8 cellular contexts compared by ENCODE assay signal in the genomic region with DNA sequence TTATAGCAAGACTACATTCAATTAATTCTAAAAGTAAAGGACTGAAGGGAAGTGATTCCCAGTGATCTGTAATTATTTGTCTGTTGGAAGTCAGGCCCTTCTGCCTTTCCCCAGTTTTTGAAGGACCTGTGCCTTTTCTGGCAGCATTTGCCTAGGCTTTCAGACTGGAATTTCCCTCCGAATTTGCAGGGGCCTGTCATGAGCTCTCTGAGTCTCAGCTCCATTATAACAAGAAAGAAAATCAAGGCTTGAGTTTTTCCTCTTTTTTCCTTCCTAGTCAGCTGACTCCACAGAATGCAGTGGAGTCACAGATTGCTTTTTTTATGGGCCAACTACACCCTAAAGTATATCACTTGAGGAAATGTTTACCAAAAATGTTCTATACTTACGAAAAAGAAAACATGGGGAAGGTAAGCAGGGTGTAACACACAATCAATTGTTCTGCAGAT. TPM values are rescaled to one million over a fixed set of nuclear protein-coding genes. Genes with fewer than 3 reads are reported as not detected.
DNase-seq lines count a peak whose midpoint lies in the region; ATAC-seq, FAIRE-seq and TF ChIP-seq lines count a peak whose summit lies in the region.

No MANE protein-coding gene starts in this region.

- POLR2A ChIA-PET in A549 (lab: Yijun Ruan, JAX) (interaction anchor here (0.6 to 2.0 kb wide), 11 partner anchors 12 to 455 kb away, joined by 3 to 16 read pairs (median 5); no protein-coding TSS in a partner anchor), GM12878 (lab: Charles Lee) (interaction anchor here (0.9 kb wide), 1 partner anchor 35 kb away, joined by 3 read pairs; no protein-coding TSS in a partner anchor)

- intact Hi-C loops in GM12878 (cut with micrococcal nuclease; ENCODE audit: unreplicated experiment) = loop anchor here (10.0 kb wide), 1 partner anchor 344 kb away; no protein-coding TSS in a partner anchor

- TF ChIP-seq RAD21 in A549 (conservative IDR thresholded peaks at IDR 0.05 in 1 of 2, IDR thresholded peaks at IDR 0.05 in 1 of 2) (no peak), GM12878 (IDR thresholded peaks at IDR 0.05; ENCODE audit: insufficient read depth, low read depth, low read length) (no peak)

- peak overlapping the region; percentile 48 for H3K4me3 ChIP-seq in A549
- H3K4me3 ChIP-seq in HUES48 (ENCODE audit: low read depth, low read length) = peak overlapping the region; percentile 80
- no peak overlapping the region for H3K4me3 ChIP-seq in GM12878
- no peak overlapping the region for H3K4me3 ChIP-seq in Karpas-422 (ENCODE audit: low read length)

- H3K9me3 Mint-ChIP-seq in memory B cell = no peaks in the 10 kb centered on the region

- H3K36me3 ChIP-seq in HUES48 (ENCODE audit: control insufficient read depth, insufficient read depth, low read length) = no peaks in the 10 kb centered on the region
- H3K36me3 ChIP-seq in GM12878 (ENCODE audit: control insufficient read depth in 2 of 2, insufficient read depth in 2 of 2, low read length in 1 of 2) = no peaks in the 10 kb centered on the region
- no peaks in the 10 kb centered on the region for H3K36me3 ChIP-seq in Karpas-422 (ENCODE audit: insufficient read depth, low read length)

- SMC1A ChIA-PET in GM12878 (lab: Charles Lee; ENCODE audit: uncharacterized antibody, unreplicated experiment) = interaction anchor here (0.7 to 0.9 kb wide), 2 partner anchors 27 to 147 kb away, joined by 3 read pairs; no protein-coding TSS in a partner anchor

- H3K4me2 ChIP-seq in A549 (peak overlapping the region; percentile 78), GM12878 (ENCODE audit: control insufficient read depth, insufficient read depth) (peak overlapping the region; percentile 28), Karpas-422 (ENCODE audit: low read depth, low read length, poor library complexity, severe bottlenecking) (no peak overlapping the region)

- peaks cover 5% of the 10 kb centered on the region for H3K4me1 Mint-ChIP-seq in memory B cell

- BruUV-seq in GM12878 (replicated peaks; lab: Mats Ljungman, UMichigan) = no TSS peak

- no peaks in the 10 kb centered on the region for H3K36me3 Mint-ChIP-seq in memory B cell

- WGBS in A549 (ENCODE audit: missing lambda C conversion rate) = 0% methylated on average over 2 of the region's 2 CpGs
- whole genome bisulfite sequencing in GM12878 (ENCODE audit: insufficient coverage, insufficient replicate concordance, low lambda C conversion rate, missing lambda C conversion rate) = 0% methylated on average over 2 of the region's 2 CpGs

- H3K27me3 ChIP-seq in HUES48 (ENCODE audit: control insufficient read depth, insufficient read depth, low read length) = peaks cover 43% of the 10 kb centered on the region
- H3K27me3 ChIP-seq in GM12878 (replicated peaks in 1 of 2; ENCODE audit: control insufficient read depth in 2 of 2, insufficient read depth in 2 of 2, low read length in 1 of 2) = peaks cover 5 to 17% of the 10 kb centered on the region in 2 experiments
- no peaks in the 10 kb centered on the region for H3K27me3 ChIP-seq in Karpas-422 (ENCODE audit: low read length)

- peak in 1 of 2 experiments; percentile 17; a peak in 1 of 6 replicates for ATAC-seq in A549
- ATAC-seq in GM12878 = no peak
- ATAC-seq in memory B cell (ENCODE audit: low read depth) = no peak

- H3K9me3 ChIP-seq in A549 = no peaks in the 10 kb centered on the region
- no peaks in the 10 kb centered on the region for H3K9me3 ChIP-seq in HUES48 (ENCODE audit: control insufficient read depth, insufficient read depth, low read length)
- no peaks in the 10 kb centered on the region for H3K9me3 ChIP-seq in GM12878 (replicated peaks; ENCODE audit: control insufficient read depth, insufficient read depth, low read length)
- H3K9me3 ChIP-seq in Karpas-422 (ENCODE audit: low read length) = no peaks in the 10 kb centered on the region

- FAIRE-seq in A549 (lab: Jason Lieb, UNC) (no peak), GM12878 (lab: Jason Lieb, UNC) (no peak)

- H3K9ac ChIP-seq in HUES48 (ENCODE audit: low read depth, low read length) (peak overlapping the region; percentile 15), GM12878 (ENCODE audit: control insufficient read depth, insufficient read depth, low read length) (no peak overlapping the region), Karpas-422 (ENCODE audit: low read length) (no peak overlapping the region)

- no peak for TF ChIP-seq POLR2A in A549 (IDR thresholded peaks at IDR 0.05; ENCODE audit: low read length)
- no peak for TF ChIP-seq POLR2A in GM12878 (IDR thresholded peaks at IDR 0.05; ENCODE audit: low read depth, low read length)

- CTCF ChIA-PET in A549 (lab: Yijun Ruan, JAX) = interaction anchor here (0.6 to 2.2 kb wide), 9 partner anchors 12 to 477 kb away, joined by 3 to 10 read pairs (median 4); no protein-coding TSS in a partner anchor
- CTCF ChIA-PET in GM12878 (lab: Yijun Ruan, JAX) = interaction anchor here (0.6 kb wide), 1 partner anchor 53 kb away, joined by 3 read pairs; no protein-coding TSS in a partner anchor

- TF ChIP-seq CTCF in A549 (IDR thresholded peaks at IDR 0.05) (no peak), GM12878 (IDR thresholded peaks at IDR 0.05 in 2 of 3, conservative IDR thresholded peaks at IDR 0.05 in 1 of 3; ENCODE audit: control insufficient read depth in 2 of 3, extremely low read depth in 1 of 3, insufficient read depth in 1 of 3, low read depth in 3 of 3, low read length in 3 of 3) (no peak)

- H3K27ac ChIP-seq in A549 (peak overlapping the region; percentile 73 to 93), HUES48 (ENCODE audit: low read depth, low read length) (no peak overlapping the region), GM12878 (ENCODE audit: control insufficient read depth, insufficient read depth) (no peak overlapping the region), Karpas-422 (ENCODE audit: low read length) (no peak overlapping the region)

- H3K4me1 ChIP-seq in A549 (peaks cover 34% of the 10 kb centered on the region), HUES48 (ENCODE audit: control insufficient read depth, insufficient read depth, low read length) (peaks cover 24% of the 10 kb centered on the region), GM12878 (ENCODE audit: control insufficient read depth, insufficient read depth, low read length) (no peaks in the 10 kb centered on the region), Karpas-422 (ENCODE audit: low read length) (no peaks in the 10 kb centered on the region)

- in situ Hi-C loops in GM12878 (cut with MboI) = no loop called here

- no peak overlapping the region for H3K27ac Mint-ChIP-seq in memory B cell

- peaks cover 16% of the 10 kb centered on the region for H3K27me3 Mint-ChIP-seq in memory B cell

- DNase-seq in A549 (ENCODE audit: low read depth in 1 of 2, low spot score in 1 of 2) (no peak), GM12878 (ENCODE audit: low read depth, low spot score) (no peak), memory B cell (ENCODE audit: low spot score in 2 of 2) (no peak), activated gamma-delta T cell (lab: John Stamatoyannopoulos, UW) (no peak), hypothalamus (lab: John Stamatoyannopoulos, UW) (no peak), Karpas-422 (no peak)
- DNase-seq in central memory CD4-positive, alpha-beta T cell = no peak

- RAD21 ChIA-PET in GM12878 (lab: Charles Lee; ENCODE audit: unreplicated experiment) = interaction anchor here (0.6 kb wide), 2 partner anchors 26 to 38 kb away, joined by 3 read pairs; no protein-coding TSS in a partner anchor

- peak overlapping the region; percentile 75 for H3K4me3 Mint-ChIP-seq in memory B cell

- H2AFZ ChIP-seq in GM12878 (ENCODE audit: control insufficient read depth, low read depth, low read length) = 0 out of 2 replicates have a peak overlapping the region, but pooled peaks have one; percentile 8
- no peak overlapping the region for H2AFZ ChIP-seq in Karpas-422 (ENCODE audit: low read length)

- H3K79me2 ChIP-seq in GM12878 (ENCODE audit: control insufficient read depth, insufficient read depth, low read length) (no peaks in the 10 kb centered on the region), Karpas-422 (ENCODE audit: low read length) (no peaks in the 10 kb centered on the region)

- no peaks in the 10 kb centered on the region for H4K20me1 ChIP-seq in GM12878 (ENCODE audit: control insufficient read depth, insufficient read depth)
- H4K20me1 ChIP-seq in Karpas-422 (ENCODE audit: insufficient read depth, low read depth, low read length) = no peaks in the 10 kb centered on the region

- no peaks in the 10 kb centered on the region for H3K9me2 ChIP-seq in Karpas-422 (replicated peaks; ENCODE audit: insufficient read depth, low read length)

- TF ChIP-seq EP300 in A549 (IDR thresholded peaks at IDR 0.05) (no peak), GM12878 (IDR thresholded peaks at IDR 0.05; ENCODE audit: borderline replicate concordance in 1 of 2, control insufficient read depth in 1 of 2, low read depth in 2 of 2, low read length in 2 of 2) (no peak)

TF ChIP-seq in A549, 52 proteins besides CTCF, POLR2A, EP300 and RAD21 (continues in another document):
- 0 out of 2 replicates have a peak, but pooled peaks have one; percentile 15 for TF ChIP-seq MYC (IDR thresholded peaks at IDR 0.05; ENCODE audit: borderline replicate concordance, low read length)

TF ChIP-seq in GM12878, 131 proteins besides CTCF, POLR2A, EP300 and RAD21 (continues in another document):
- TF ChIP-seq BACH1 (IDR thresholded peaks at IDR 0.05; ENCODE audit: borderline replicate concordance) = no peak

RNA-seq across cellular contexts. Expression of a gene that starts 1.1 kb away (rescaled TPM):
- polyA plus RNA-seq in A549 (2011; rRNA removed) = 22.4 and 24.1 TPM in 2 replicates
- polyA plus RNA-seq in A549 (2012; cell fraction: cytosol; rRNA removed) = 4.7 and 6.2 TPM in 2 replicates
- polyA plus RNA-seq in A549 (2012; cell fraction: nucleus; rRNA removed) = 6.0 and 8.7 TPM in 2 replicates
- 10.8 to 12.0 TPM (median 11.1 TPM) in 3 replicates for polyA plus RNA-seq in A549 (2017; fragmentation: RNase III; extraction: RNeasy Plus Mini Kit Qiagen cat#74134 plus additional on column Dnase treatment)
- 50.2 and 56.2 TPM in 2 replicates for polyA minus RNA-seq in A549 (2011; rRNA and poly(A)+ RNA removed)
- 0.38 and 0.42 TPM in 2 replicates for total RNA-seq in GM12878 (2013; cell fraction: nucleolus; rRNA removed)
- total RNA-seq in GM12878 (2014; rRNA removed) = 0.22 and 0.23 TPM in 2 replicates
- 0.13 and 0.28 TPM in 2 replicates for total RNA-seq in GM12878 (2014; rRNA removed; fragmentation: Illumina TruSeq; extraction: Trizol)
- total RNA-seq in GM12878 (2021) = 0.21 and 0.26 TPM in 2 replicates
- 0.04 TPM for polyA plus RNA-seq in GM12878 (2011; ENCODE audit: low read depth)
- 0.60 and 0.82 TPM in 2 replicates for polyA plus RNA-seq in GM12878 (2011; rRNA removed)
- 0.12 and 0.19 TPM in 2 replicates for polyA plus RNA-seq in GM12878 (2011; cell fraction: cytosol; rRNA removed)
- 0.07 and 0.12 TPM in 2 replicates for polyA plus RNA-seq in GM12878 (2011; cell fraction: nucleus; rRNA removed)
- polyA plus RNA-seq in GM12878 (2012) = 0.08 TPM in 1 of 2 replicates, not detected in the other
- 0.15 and 0.27 TPM in 2 replicates for polyA plus RNA-seq in GM12878 (2014; fragmentation: Illumina TruSeq; extraction: Trizol)
- polyA plus RNA-seq in GM12878 (2014; fragmentation: Nextera tagmentation; extraction: Ambion mirVana) = under 1 TPM; 0.02 to 0.11 TPM
- polyA plus RNA-seq in GM12878 (2014; rRNA removed) = 0.10 and 0.27 TPM in 2 replicates
- under 1 TPM in 1 of 2 experiments, not detected in 1; 0.05 TPM for polyA plus RNA-seq in GM12878 (2016; fragmentation: Nextera tagmentation; extraction: Ambion mirVana)
- polyA minus RNA-seq in GM12878 (2011; rRNA and poly(A)+ RNA removed) = 0.26 and 0.37 TPM in 2 replicates
- 0.40 TPM in 1 of 2 replicates, not detected in the other for polyA minus RNA-seq in GM12878 (2011; cell fraction: cytosol; rRNA and poly(A)+ RNA removed)
- 0.19 and 0.24 TPM in 2 replicates for polyA minus RNA-seq in GM12878 (2011; cell fraction: nucleus; rRNA and poly(A)+ RNA removed)
- not detected in 2 replicates for total RNA-seq in Karpas-422 (2014; rRNA removed; shearing (Covaris generic); ENCODE audit: low replicate concordance)

Comparison
In these comparisons a context has a peak if more than half of its experiments do, and no peak if none do; other contexts are left out.
1. H3K27ac ChIP-seq: peak in A549 (2 of 2); none in HUES48 (single experiment), GM12878 (single experiment) and Karpas-422 (single experiment).
2. H3K4me3 ChIP-seq: peak in A549 (single experiment) and HUES48 (single experiment); none in GM12878 (single experiment) and Karpas-422 (single experiment).